9 cellular contexts compared by ENCODE assay signal in genomic region chr12:51219345-51219744, GRCh38. TPM values are rescaled to one million over a fixed set of nuclear protein-coding genes. Genes with fewer than 3 reads are reported as not detected.
A peak's percentile ranks its signal among the peaks of the same experiment; 100 is the strongest.
DNase-seq lines count a peak whose midpoint lies in the region; ATAC-seq, FAIRE-seq and TF ChIP-seq lines count a peak whose summit lies in the region.
"Had no signal": no experiment of that assay in that cellular context is flagged by ENCODE, and none has a peak within 500 bp of the region (broad histone marks: within the 10 kb centered on the region; RNA-seq: fewer than 3 reads in every experiment).

No MANE protein-coding gene starts in this region.

- no peak for FAIRE-seq in D721Med (lab: Jason Lieb, UNC)

- H3K27ac Mint-ChIP-seq in activated naive CD4-positive, alpha-beta T cell treated with anti-CD3 and anti-CD28 coated beads for 36 hours = peak overlapping the region; percentile 10
- peak overlapping the region; percentile 93 for H3K27ac Mint-ChIP-seq in T-helper 17 cell

- peaks cover 15% of the 10 kb centered on the region for H3K4me1 Mint-ChIP-seq in activated naive CD4-positive, alpha-beta T cell treated with anti-CD3 and anti-CD28 coated beads for 36 hours (ENCODE audit: low read depth)
- peaks cover 18% of the 10 kb centered on the region for H3K4me1 Mint-ChIP-seq in T-helper 17 cell

- TF ChIP-seq EP300 in transverse colon (IDR thresholded peaks at IDR 0.05; ENCODE audit: low read depth) = no peak

- H3K4me3 ChIP-seq in iPS-18a (ENCODE audit: low read length) = peak overlapping the region; percentile 82
- peak overlapping the region in 1 of 4 donors; percentile 88 for H3K4me3 ChIP-seq in transverse colon

- no peaks in the 10 kb centered on the region for H3K9me3 Mint-ChIP-seq in activated naive CD4-positive, alpha-beta T cell treated with anti-CD3 and anti-CD28 coated beads for 36 hours

- in situ Hi-C loops in transverse colon (cut with MboI; ENCODE audit: low pct_ligation_motif_present in 1 of 4, low pct_unique_long_range_greater_than_20kb in 1 of 4, low sequenced_read_pairs in 3 of 4) = no loop called here

- H3K36me3 Mint-ChIP-seq in activated naive CD4-positive, alpha-beta T cell treated with anti-CD3 and anti-CD28 coated beads for 36 hours (ENCODE audit: low read depth) = no peaks in the 10 kb centered on the region
- H3K36me3 Mint-ChIP-seq in T-helper 17 cell (ENCODE audit: low read depth) = peaks cover 1% of the 10 kb centered on the region

- no peak overlapping the region for H3K27ac ChIP-seq in iPS-18a (ENCODE audit: low read length)
- H3K27ac ChIP-seq in transverse colon = peak overlapping the region; percentile 90 to 97 (median 95)

- ATAC-seq in T-helper 17 cell (no peak), GM18858 (IDR thresholded peaks at IDR 0.05; ENCODE audit: unreplicated experiment) (no peak)

- H3K27me3 ChIP-seq in iPS-18a (ENCODE audit: control insufficient read depth, insufficient read depth, low read length) (no peaks in the 10 kb centered on the region), transverse colon (no peaks in the 10 kb centered on the region)

- H3K4me1 ChIP-seq in iPS-18a (ENCODE audit: control insufficient read depth, low read depth, low read length) (peaks cover 15% of the 10 kb centered on the region), transverse colon (peaks cover 0 to 20% (median 12%) of the 10 kb centered on the region in 4 donors)

- no peaks in the 10 kb centered on the region for H3K27me3 Mint-ChIP-seq in activated naive CD4-positive, alpha-beta T cell treated with anti-CD3 and anti-CD28 coated beads for 36 hours (ENCODE audit: low read depth)
- H3K27me3 Mint-ChIP-seq in T-helper 17 cell = no peaks in the 10 kb centered on the region

- H3K9ac ChIP-seq in iPS-18a (ENCODE audit: low read length) = peak overlapping the region; percentile 79

- no peaks in the 10 kb centered on the region for H3K36me3 ChIP-seq in iPS-18a (ENCODE audit: control insufficient read depth, low read depth, low read length)
- H3K36me3 ChIP-seq in transverse colon = no peaks in the 10 kb centered on the region

- H3K9me3 ChIP-seq in T-helper 17 cell (ENCODE audit: control insufficient read depth, low read length, poor library complexity, severe bottlenecking) (no peaks in the 10 kb centered on the region), iPS-18a (ENCODE audit: control insufficient read depth, low read depth, low read length) (no peaks in the 10 kb centered on the region), transverse colon (no peaks in the 10 kb centered on the region)

- TF ChIP-seq CTCF in transverse colon (IDR thresholded peaks at IDR 0.05) = no peak
- TF ChIP-seq CTCF in D721Med (IDR thresholded peaks at IDR 0.05; ENCODE audit: insufficient read depth, missing control alignments) = no peak

- no peak for DNase-seq in activated naive CD4-positive, alpha-beta T cell treated with anti-CD3 and anti-CD28 coated beads for 36 hours
- no peak for DNase-seq in activated naive CD4-positive, alpha-beta T cell treated with Interleukin-2 at 50 U/mL for 16 hours
- no peak for DNase-seq in T-helper 17 cell
- no peak for DNase-seq in transverse colon
- DNase-seq in D721Med (ENCODE audit: insufficient read length, low spot score) = no peak
- DNase-seq in D341Med (ENCODE audit: low spot score) = no peak
- DNase-seq: stimulated activated CD8-positive, alpha-beta memory T cell treated with anti-CD3 and anti-CD28 coated beads, Interleukin-4, amount 100 ng/mL, for 48 hours had no signal

- CTCF ChIA-PET in activated naive CD4-positive, alpha-beta T cell treated with anti-CD3 and anti-CD28 coated beads for 36 hours (lab: Charles Lee) = no interaction called here

- intact Hi-C loops in activated naive CD4-positive, alpha-beta T cell treated with anti-CD3 and anti-CD28 coated beads for 36 hours (cut with micrococcal nuclease) = loop anchor here (2.0 to 10.0 kb wide), 2 partner anchors 137 to 455 kb away; partner anchors contain the start of genes ATF1 and CSRNP2
- intact Hi-C loops in transverse colon (cut with DNase I; ENCODE audit: low total_unique reads) = no loop called here

- no peak for TF ChIP-seq POLR2A in transverse colon (IDR thresholded peaks at IDR 0.05)

- peak overlapping the region; percentile 30 for H3K4me3 Mint-ChIP-seq in activated naive CD4-positive, alpha-beta T cell treated with anti-CD3 and anti-CD28 coated beads for 36 hours
- peak overlapping the region; percentile 61 for H3K4me3 Mint-ChIP-seq in T-helper 17 cell

- WGBS in transverse colon (ENCODE audit: low coverage in 1 of 2), 2 donors = 59 to 64% methylated on average over 5 of the region's 5 CpGs

RNA-seq across cellular contexts. Expression of gene POU6F1, which starts 1.5 kb away (rescaled TPM):
- total RNA-seq in activated naive CD4-positive, alpha-beta T cell treated with anti-CD3 and anti-CD28 coated beads for 36 hours = 1 to 10 TPM; 7.8 TPM
- 10 to 100 TPM; 22.5 to 32.8 TPM for total RNA-seq in T-helper 17 cell
- 1 to 10 TPM; 3.7 to 6.5 (median 6.1) TPM for total RNA-seq in transverse colon

RNA-seq across cellular contexts. Expression of gene DAZAP2, which starts 19.3 kb away (rescaled TPM):
- total RNA-seq in activated naive CD4-positive, alpha-beta T cell treated with anti-CD3 and anti-CD28 coated beads for 36 hours = 100 to 1,000 TPM; 106 to 107 TPM
- total RNA-seq in T-helper 17 cell (100 to 1,000 TPM; 273 to 335 TPM), transverse colon (100 to 1,000 TPM; 106 to 429 (median 233) TPM)

RNA-seq across cellular contexts. Expression of gene TFCP2, which starts 46.4 kb away (rescaled TPM):
- 10 to 100 TPM; 23.6 to 25.4 TPM for total RNA-seq in activated naive CD4-positive, alpha-beta T cell treated with anti-CD3 and anti-CD28 coated beads for 36 hours
- total RNA-seq in T-helper 17 cell (10 to 100 TPM; 15.7 to 20.5 TPM), transverse colon (10 to 100 TPM; 13.5 to 20.5 (median 15.4) TPM)

RNA-seq across cellular contexts. Expression of gene SMAGP, which starts 50.9 kb away (rescaled TPM):
- 1 to 10 TPM in 1 of 2 experiments, under 1 TPM in 1; 0.54 to 1.2 TPM for total RNA-seq in activated naive CD4-positive, alpha-beta T cell treated with anti-CD3 and anti-CD28 coated beads for 36 hours
- total RNA-seq in T-helper 17 cell (1 to 10 TPM; 1.9 to 3.4 TPM), transverse colon (100 to 1,000 TPM in 2 of 4 donors, 10 to 100 TPM in 2; 29.5 to 144 (median 104) TPM)
